23 cellular contexts compared by ENCODE assay signal in the genomic region with DNA sequence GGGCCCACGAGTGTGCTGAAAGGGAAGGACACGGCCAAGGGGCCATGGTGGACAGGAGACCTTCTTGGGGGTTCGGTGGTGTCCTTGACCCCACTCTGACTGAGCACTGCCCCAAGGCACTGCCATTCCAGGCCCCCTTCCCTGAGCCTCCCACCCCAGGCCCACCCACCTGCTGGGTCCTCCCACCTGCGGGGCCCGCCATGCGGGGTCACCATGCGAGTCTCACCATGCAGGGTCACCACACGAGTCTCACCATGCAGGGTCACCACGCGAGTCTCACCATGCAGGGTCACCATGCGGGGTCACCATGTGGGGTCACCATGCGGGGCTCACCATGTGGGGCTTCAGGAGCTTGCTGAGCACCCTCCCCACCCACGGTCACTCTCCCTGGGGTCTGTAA.
"Had no signal": no experiment of that assay in that cellular context is flagged by ENCODE, and none has a peak within 500 bp of the region (broad histone marks: within the 10 kb centered on the region; RNA-seq: fewer than 3 reads in every experiment).

No MANE protein-coding gene starts in this region.

- H3K9me3 ChIP-seq: prostate gland, spleen, thoracic aorta, transverse colon had no signal

- ATAC-seq: left cardiac atrium; left ventricle myocardium superior; sciatic nerve; stimulated activated naive B cell treated with anti-CD40 and anti-IgM and Interleukin-4, amounts not matched to agents 10 μg/mL and 1 μg/mL and 100 μg/mL, for 72 hours had no signal

- H2AFZ ChIP-seq: hepatocyte, parathyroid adenoma had no signal

- H3K4me1 Mint-ChIP-seq: nephron had no signal

- H3K4me3 Mint-ChIP-seq: nephron; stimulated activated naive B cell treated with anti-CD40 and anti-IgM and Interleukin-4, amounts not matched to agents 10 μg/mL and 1 μg/mL and 100 μg/mL, for 72 hours had no signal

- H3K27me3 ChIP-seq: dorsolateral prefrontal cortex, hepatocyte, spleen, transverse colon had no signal

- H3K9me3 Mint-ChIP-seq: nephron; stimulated activated naive B cell treated with anti-CD40 and anti-IgM and Interleukin-4, amounts not matched to agents 10 μg/mL and 1 μg/mL and 100 μg/mL, for 72 hours had no signal

- H3K9ac ChIP-seq: parathyroid adenoma had no signal

- H3K36me3 ChIP-seq: prostate gland, spleen, thoracic aorta, transverse colon had no signal

- H3K79me2 ChIP-seq: hepatocyte had no signal

- H3K4me2 ChIP-seq: hepatocyte had no signal

- H3K27me3 Mint-ChIP-seq: stimulated activated naive B cell treated with anti-CD40 and anti-IgM and Interleukin-4, amounts not matched to agents 10 μg/mL and 1 μg/mL and 100 μg/mL, for 72 hours had no signal

- H3K4me3 ChIP-seq: dorsolateral prefrontal cortex, hepatocyte, lung, prostate gland, spleen, thoracic aorta, transverse colon had no signal

- H3K27ac ChIP-seq: hepatocyte, parathyroid adenoma, prostate gland, thoracic aorta, transverse colon had no signal

- H3K4me1 ChIP-seq: parathyroid adenoma, prostate gland had no signal

- DNase-seq: cortex of kidney; dorsolateral prefrontal cortex; effector CD8-positive, alpha-beta T cell; foreskin melanocyte; head of caudate nucleus; left cardiac atrium; left ventricle myocardium superior; mesenchymal stem cell; midbrain; retina; spleen; stimulated activated CD4-positive, alpha-beta T cell treated with anti-CD3 and anti-CD28 coated beads, Interleukin-15, amount 100 ng/mL, for 24 hours; stimulated activated CD4-positive, alpha-beta T cell treated with anti-CD3 and anti-CD28 coated beads, Interleukin-1b, Interleukin-23, amount 100 ng/mL, for 48 hours; stimulated activated CD4-positive, alpha-beta T cell treated with anti-CD3 and anti-CD28 coated beads, Interleukin-4, amount 100 ng/mL, for 24 hours; stimulated activated naive B cell treated with anti-CD40 and anti-IgM and Interleukin-4, amounts not matched to agents 10 μg/mL and 1 μg/mL and 100 μg/mL, for 72 hours; transverse colon had no signal
